11 cellular contexts compared by ENCODE assay signal in genomic region chr1:15384301-15384901, GRCh38. TPM values are rescaled to one million over a fixed set of nuclear protein-coding genes. Genes with fewer than 3 reads are reported as not detected.
A peak's percentile ranks its signal among the peaks of the same experiment; 100 is the strongest.
DNase-seq lines count a peak whose midpoint lies in the region; ATAC-seq, FAIRE-seq and TF ChIP-seq lines count a peak whose summit lies in the region.
"Had no signal": no experiment of that assay in that cellular context is flagged by ENCODE, and none has a peak within 500 bp of the region (broad histone marks: within the 10 kb centered on the region; RNA-seq: fewer than 3 reads in every experiment).

No MANE protein-coding gene starts in this region.

- H3K27me3 ChIP-seq in HAP-1 (ENCODE audit: low read depth) (no peaks in the 10 kb centered on the region), HepG2 (ENCODE audit: control insufficient read depth in 1 of 2, insufficient read depth in 2 of 2, low read length in 2 of 2) (peaks cover 7 to 74% of the 10 kb centered on the region in 2 experiments; a peak in 4 of 5 replicates), ascending aorta (no peaks in the 10 kb centered on the region)
- H3K27me3 ChIP-seq in effector memory CD4-positive, alpha-beta T cell (replicated peaks; ENCODE audit: control insufficient read depth, insufficient read depth, low read length, poor library complexity, severe bottlenecking), result peaks cover 4% of the 10 kb centered on the region

- H3K4me2 ChIP-seq in HepG2 (ENCODE audit: low read depth, low read length), result peak overlapping the region; percentile 44; the same call in 1 of the 2 replicates

- in situ Hi-C loops in HAP-1 (cut with MboI; ENCODE audit: low sequenced_read_pairs) (no loop called here), HepG2 (cut with HindIII; ENCODE audit: extremely low pct_ligation_motif_present, low pct_unique_long_range_greater_than_20kb) (no loop called here)

- H2AFZ ChIP-seq in HepG2 (ENCODE audit: low read length), result no peak overlapping the region

- no TSS peak for BruUV-seq in HepG2 (replicated peaks; lab: Mats Ljungman, UMichigan)

- DNase-seq in Daoy (ENCODE audit: low read depth) (peak; percentile 60), HAP-1 (ENCODE audit: low spot score in 2 of 2) (peak; percentile 90 to 95), amygdala (lab: John Stamatoyannopoulos, UW) (peak in 49 of 56 donors; percentile 9 to 80 (median 48)), HepG2 (ENCODE audit: low spot score) (no peak), D721Med (ENCODE audit: insufficient read length, low spot score) (no peak), NCI-H2081 (lab: John Stamatoyannopoulos, UW) (no peak), ascending aorta (ENCODE audit: low spot score in 2 of 2) (no peak)
- DNase-seq in effector memory CD4-positive, alpha-beta T cell, result no peak

- H3K4me3 ChIP-seq in HAP-1 (no peak overlapping the region), HepG2 (replicated peaks in 1 of 3; ENCODE audit: insufficient read depth in 1 of 3, low read depth in 2 of 3, low read length in 3 of 3) (0 out of 6 replicates have a peak overlapping the region, but pooled peaks of 1 of the 3 experiments have one; percentile 4), ascending aorta (no peak overlapping the region)
- no peak overlapping the region for H3K4me3 ChIP-seq in effector memory CD4-positive, alpha-beta T cell (ENCODE audit: insufficient read depth, low read depth, low read length, poor library complexity, severe bottlenecking)

- TF ChIP-seq EP300 in HepG2 (IDR thresholded peaks at IDR 0.05; ENCODE audit: low read depth in 2 of 2, low read length in 2 of 2) (no peak), HepG2 (CRISPR knock-in tag; IDR thresholded peaks at IDR 0.05; ENCODE audit: borderline replicate concordance) (no peak)

- POLR2A ChIA-PET in HepG2 (lab: Yijun Ruan, JAX), result no interaction called here

- TF ChIP-seq CTCF in HepG2 (CRISPR knock-in tag; IDR thresholded peaks at IDR 0.05) (no peak), D721Med (IDR thresholded peaks at IDR 0.05; ENCODE audit: insufficient read depth, missing control alignments) (no peak), ascending aorta (IDR thresholded peaks at IDR 0.05) (no peak)

- H3K36me3 ChIP-seq in HAP-1 (replicated peaks) (no peaks in the 10 kb centered on the region), HepG2 (replicated peaks in 1 of 2; ENCODE audit: control insufficient read depth in 1 of 2, insufficient read depth in 2 of 2, low read length in 2 of 2) (no peaks in the 10 kb centered on the region), ascending aorta (no peaks in the 10 kb centered on the region)
- H3K36me3 ChIP-seq in effector memory CD4-positive, alpha-beta T cell (ENCODE audit: control insufficient read depth, insufficient read depth, low read length), result no peaks in the 10 kb centered on the region

- FAIRE-seq in HepG2 (lab: Jason Lieb, UNC) (no peak), D721Med (lab: Jason Lieb, UNC) (no peak)

- TF ChIP-seq RAD21 in HepG2 (CRISPR knock-in tag; IDR thresholded peaks at IDR 0.05), result no peak

- H4K20me1 ChIP-seq in HepG2 (ENCODE audit: insufficient read depth, low read length), result no peaks in the 10 kb centered on the region

- WGBS in HepG2 (ENCODE audit: low lambda C conversion rate), result 33% methylated on average over 17 of the region's 20 CpGs

- intact Hi-C loops in HepG2 (cut with micrococcal nuclease; ENCODE audit: unreplicated experiment), result no loop called here
- intact Hi-C loops in ascending aorta (cut with DNase I), result no loop called here

- H3K27ac ChIP-seq in HepG2 (ENCODE audit: extremely low read length, insufficient read depth, low read length), result no peak overlapping the region
- no peak overlapping the region for H3K27ac ChIP-seq in effector memory CD4-positive, alpha-beta T cell (ENCODE audit: insufficient read depth, low read length, poor library complexity, severe bottlenecking)
- H3K27ac ChIP-seq in ascending aorta, result no peak overlapping the region
- H3K27ac ChIP-seq: epithelial cell of prostate, skin epidermis, VCaP had no signal

- no peak for TF ChIP-seq POLR2A in HepG2 (IDR thresholded peaks at IDR 0.05; ENCODE audit: insufficient read depth in 1 of 2, low read depth in 2 of 2, low read length in 2 of 2)

- peaks cover 35% of the 10 kb centered on the region for H3K4me1 ChIP-seq in HAP-1
- H3K4me1 ChIP-seq in HepG2 (ENCODE audit: insufficient read depth, low read length), result peaks cover 8% of the 10 kb centered on the region; the same call in 1 of the 2 replicates
- H3K4me1 ChIP-seq in effector memory CD4-positive, alpha-beta T cell (ENCODE audit: control insufficient read depth, insufficient read depth, low read length, poor library complexity, severe bottlenecking), result no peaks in the 10 kb centered on the region
- no peaks in the 10 kb centered on the region for H3K4me1 ChIP-seq in ascending aorta

- H3K79me2 ChIP-seq in HepG2 (ENCODE audit: insufficient read depth, low read length), result no peaks in the 10 kb centered on the region

- H3K9me3 ChIP-seq in HAP-1 (no peaks in the 10 kb centered on the region), HepG2 (ENCODE audit: low read length) (no peaks in the 10 kb centered on the region), ascending aorta (no peaks in the 10 kb centered on the region)
- H3K9me3 ChIP-seq in effector memory CD4-positive, alpha-beta T cell (ENCODE audit: control insufficient read depth, low read length), result no peaks in the 10 kb centered on the region

- ATAC-seq in HepG2, result peak; percentile 40

- no peak overlapping the region for H3K9ac ChIP-seq in HepG2 (ENCODE audit: insufficient read depth, low read depth, low read length)

- CTCF ChIA-PET in HepG2 (lab: Yijun Ruan, JAX; ENCODE audit: low intra/inter-chr PET ratio, low total read pairs), result no interaction called here

TF ChIP-seq in HepG2, 621 proteins besides CTCF, POLR2A, EP300 and RAD21 (continues in another document):
- no peak for TF ChIP-seq ZNF850 (CRISPR knock-in tag; conservative IDR thresholded peaks at IDR 0.05)
- TF ChIP-seq YEATS2 (CRISPR knock-in tag; IDR thresholded peaks at IDR 0.05; ENCODE audit: borderline replicate concordance), result no peak
- no peak for TF ChIP-seq ZNF460 (CRISPR knock-in tag; IDR thresholded peaks at IDR 0.05; ENCODE audit: borderline replicate concordance)
- no peak for TF ChIP-seq MTA3 (CRISPR knock-in tag; IDR thresholded peaks at IDR 0.05)
- no peak for TF ChIP-seq CBX5 (CRISPR knock-in tag; IDR thresholded peaks at IDR 0.05; ENCODE audit: borderline replicate concordance)
- no peak for TF ChIP-seq SNRNP70 (IDR thresholded peaks at IDR 0.05; ENCODE audit: low read depth, low read length)

RNA-seq across cellular contexts. Expression of gene EFHD2, which starts 25.3 kb away (rescaled TPM):
- total RNA-seq in Daoy (2014; rRNA removed; shearing (Covaris generic)), result 73.0 and 88.0 TPM in 2 replicates
- total RNA-seq in HepG2 (2016; rRNA removed; fragmentation: Illumina TruSeq; extraction: Trizol) (9.9 and 12.7 TPM in 2 replicates), ascending aorta (116 TPM)
- total RNA-seq in HepG2 (2016; cell fraction: cytosol; rRNA removed; fragmentation: Illumina TruSeq; extraction: Trizol; ENCODE audit: low read depth), result 3.5 and 3.8 TPM in 2 replicates
- total RNA-seq in HepG2 (2016; cell fraction: insoluble cytoplasmic fraction; rRNA removed; fragmentation: Illumina TruSeq; extraction: Trizol), result 10.0 and 12.8 TPM in 2 replicates
- total RNA-seq in HepG2 (2016; cell fraction: membrane; rRNA removed; fragmentation: Illumina TruSeq; extraction: Trizol), result 10.3 and 10.6 TPM in 2 replicates
- total RNA-seq in HepG2 (2016; cell fraction: nucleus; rRNA removed; fragmentation: Illumina TruSeq; extraction: Trizol), result 5.1 and 5.7 TPM in 2 replicates
- 9.4 and 10.9 TPM in 2 replicates for polyA plus RNA-seq in HepG2 (2011; rRNA removed)
- polyA plus RNA-seq in HepG2 (2011; cell fraction: cytosol; rRNA removed), result 9.0 and 11.9 TPM in 2 replicates
- 16.4 and 20.1 TPM in 2 replicates for polyA plus RNA-seq in HepG2 (2011; cell fraction: nucleus; rRNA removed)
- polyA plus RNA-seq in HepG2 (2012), result 13.1 and 13.3 TPM in 2 replicates
- 5.6 and 6.2 TPM in 2 replicates for polyA plus RNA-seq in HepG2 (2016; cell fraction: cytosol; fragmentation: Illumina TruSeq; extraction: Trizol; ENCODE audit: low read depth)
- 16.6 and 21.1 TPM in 2 replicates for polyA plus RNA-seq in HepG2 (2016; cell fraction: insoluble cytoplasmic fraction; fragmentation: Illumina TruSeq; extraction: Trizol; ENCODE audit: low read depth)
- polyA plus RNA-seq in HepG2 (2016; cell fraction: membrane; fragmentation: Illumina TruSeq; extraction: Trizol; ENCODE audit: low read depth), result 11.7 and 12.3 TPM in 2 replicates
- polyA plus RNA-seq in HepG2 (2016; cell fraction: nucleus; fragmentation: Illumina TruSeq; extraction: Trizol; ENCODE audit: insufficient read depth, low read depth), result 13.8 and 16.7 TPM in 2 replicates
- 7.2 and 33.1 TPM in 2 replicates for polyA minus RNA-seq in HepG2 (2011; rRNA and poly(A)+ RNA removed; ENCODE audit: low replicate concordance)
- polyA minus RNA-seq in HepG2 (2011; cell fraction: cytosol; rRNA and poly(A)+ RNA removed), result 5.6 and 6.2 TPM in 2 replicates
- 2.6 and 3.4 TPM in 2 replicates for polyA minus RNA-seq in HepG2 (2011; cell fraction: nucleus; rRNA and poly(A)+ RNA removed)

RNA-seq across cellular contexts. Expression of gene CTRC, which starts 53.8 kb away (rescaled TPM):
- 7.8 TPM in 1 of 2 replicates, not detected in the other for total RNA-seq in Daoy (2014; rRNA removed; shearing (Covaris generic))
- not detected in 2 replicates for total RNA-seq in HepG2 (2016; rRNA removed; fragmentation: Illumina TruSeq; extraction: Trizol)
- not detected in 2 replicates for total RNA-seq in HepG2 (2016; cell fraction: cytosol; rRNA removed; fragmentation: Illumina TruSeq; extraction: Trizol; ENCODE audit: low read depth)
- not detected in 2 replicates for total RNA-seq in HepG2 (2016; cell fraction: insoluble cytoplasmic fraction; rRNA removed; fragmentation: Illumina TruSeq; extraction: Trizol)
- total RNA-seq in HepG2 (2016; cell fraction: membrane; rRNA removed; fragmentation: Illumina TruSeq; extraction: Trizol), result not detected in 2 replicates
- not detected in 2 replicates for total RNA-seq in HepG2 (2016; cell fraction: nucleus; rRNA removed; fragmentation: Illumina TruSeq; extraction: Trizol)
- not detected in 2 replicates for polyA plus RNA-seq in HepG2 (2011; rRNA removed)
- not detected in 2 replicates for polyA plus RNA-seq in HepG2 (2011; cell fraction: cytosol; rRNA removed)
- not detected in 2 replicates for polyA plus RNA-seq in HepG2 (2011; cell fraction: nucleus; rRNA removed)
- polyA plus RNA-seq in HepG2 (2012), result not detected in 2 replicates
- polyA plus RNA-seq in HepG2 (2016; cell fraction: cytosol; fragmentation: Illumina TruSeq; extraction: Trizol; ENCODE audit: low read depth), result not detected in 2 replicates
- not detected in 2 replicates for polyA plus RNA-seq in HepG2 (2016; cell fraction: insoluble cytoplasmic fraction; fragmentation: Illumina TruSeq; extraction: Trizol; ENCODE audit: low read depth)
- polyA plus RNA-seq in HepG2 (2016; cell fraction: membrane; fragmentation: Illumina TruSeq; extraction: Trizol; ENCODE audit: low read depth), result not detected in 2 replicates
- polyA plus RNA-seq in HepG2 (2016; cell fraction: nucleus; fragmentation: Illumina TruSeq; extraction: Trizol; ENCODE audit: insufficient read depth, low read depth), result not detected in 2 replicates
- polyA minus RNA-seq in HepG2 (2011; rRNA and poly(A)+ RNA removed; ENCODE audit: low replicate concordance), result not detected in 2 replicates
- polyA minus RNA-seq in HepG2 (2011; cell fraction: cytosol; rRNA and poly(A)+ RNA removed), result not detected in 2 replicates
- polyA minus RNA-seq in HepG2 (2011; cell fraction: nucleus; rRNA and poly(A)+ RNA removed), result not detected in 2 replicates
- not detected for total RNA-seq in ascending aorta

Comparison
In these comparisons a context has a peak if more than half of its experiments do, and no peak if none do; other contexts are left out.
1. DNase-seq: peak in Daoy (single experiment), HAP-1 (2 of 2) and amygdala (49 of 56); none in HepG2 (single experiment), D721Med (single experiment), NCI-H2081 (0 of 2), effector memory CD4-positive, alpha-beta T cell (0 of 3) and ascending aorta (0 of 2).